In the genomic region with DNA sequence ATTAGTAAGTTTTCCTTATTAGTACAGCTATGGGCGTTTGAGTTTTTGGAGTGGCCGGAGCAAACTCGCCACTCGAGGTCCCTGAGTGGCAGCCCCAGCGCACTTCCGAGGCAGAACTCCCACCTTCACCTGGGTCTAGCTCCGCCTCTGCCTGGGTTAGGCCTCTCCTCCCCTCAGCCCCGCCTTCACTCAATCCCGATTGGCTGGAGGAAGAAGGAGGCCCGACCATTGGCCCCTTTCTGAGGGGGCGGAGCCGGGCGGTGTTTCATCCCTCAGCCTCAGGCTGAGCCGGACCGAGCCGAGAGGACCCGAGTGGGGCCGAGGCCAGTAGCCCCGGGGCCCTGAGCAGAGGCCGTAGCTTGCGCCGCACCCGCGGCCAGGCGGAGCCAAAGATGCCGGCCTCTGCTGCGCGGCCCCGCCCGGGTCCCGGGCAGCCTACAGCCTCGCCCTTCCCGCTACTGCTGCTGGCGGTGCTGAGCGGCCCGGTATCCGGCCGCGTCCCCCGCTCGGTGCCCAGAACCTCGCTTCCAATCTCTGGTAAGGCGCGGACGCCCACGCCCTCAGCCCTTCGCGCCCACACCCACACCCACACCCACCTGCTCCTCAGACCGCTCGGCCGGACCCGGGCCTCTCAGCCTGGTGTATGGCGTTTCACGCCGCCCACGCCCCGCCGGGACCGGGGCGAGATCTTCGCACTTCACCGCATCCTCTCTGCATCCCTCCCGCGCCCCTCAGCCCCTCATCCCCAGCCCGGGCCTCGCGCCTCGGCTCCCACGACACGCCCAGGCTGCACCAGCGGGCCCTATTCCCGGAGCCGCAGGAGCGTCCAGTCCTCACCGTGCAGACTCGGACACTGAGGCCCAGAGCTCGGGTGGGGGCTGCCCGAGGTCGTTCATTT, we compare ENCODE assay signal across 8 cellular contexts. TPM values are rescaled to one million over a fixed set of nuclear protein-coding genes. Genes with fewer than 3 reads are reported as not detected.
DNase-seq lines count a peak whose midpoint lies in the region; ATAC-seq, FAIRE-seq and TF ChIP-seq lines count a peak whose summit lies in the region.

A gene with protein sequence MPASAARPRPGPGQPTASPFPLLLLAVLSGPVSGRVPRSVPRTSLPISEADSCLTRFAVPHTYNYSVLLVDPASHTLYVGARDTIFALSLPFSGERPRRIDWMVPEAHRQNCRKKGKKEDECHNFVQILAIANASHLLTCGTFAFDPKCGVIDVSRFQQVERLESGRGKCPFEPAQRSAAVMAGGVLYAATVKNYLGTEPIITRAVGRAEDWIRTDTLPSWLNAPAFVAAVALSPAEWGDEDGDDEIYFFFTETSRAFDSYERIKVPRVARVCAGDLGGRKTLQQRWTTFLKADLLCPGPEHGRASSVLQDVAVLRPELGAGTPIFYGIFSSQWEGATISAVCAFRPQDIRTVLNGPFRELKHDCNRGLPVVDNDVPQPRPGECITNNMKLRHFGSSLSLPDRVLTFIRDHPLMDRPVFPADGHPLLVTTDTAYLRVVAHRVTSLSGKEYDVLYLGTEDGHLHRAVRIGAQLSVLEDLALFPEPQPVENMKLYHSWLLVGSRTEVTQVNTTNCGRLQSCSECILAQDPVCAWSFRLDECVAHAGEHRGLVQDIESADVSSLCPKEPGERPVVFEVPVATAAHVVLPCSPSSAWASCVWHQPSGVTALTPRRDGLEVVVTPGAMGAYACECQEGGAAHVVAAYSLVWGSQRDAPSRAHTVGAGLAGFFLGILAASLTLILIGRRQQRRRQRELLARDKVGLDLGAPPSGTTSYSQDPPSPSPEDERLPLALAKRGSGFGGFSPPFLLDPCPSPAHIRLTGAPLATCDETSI (plus strand): TSS at position 263 of the 898 bp plus-strand sequence. CDS start 130 bp downstream, at position 393.

- intact Hi-C loops in adrenal gland (cut with DNase I) = no loop called here
- intact Hi-C loops in heart left ventricle (cut with DNase I) = no loop called here
- intact Hi-C loops in posterior cingulate gyrus (cut with DNase I) = loop anchor here (10.0 kb wide), 1 partner anchor 119 kb away; no protein-coding TSS in a partner anchor

- no peak for TF ChIP-seq EP300 in upper lobe of left lung (IDR thresholded peaks at IDR 0.05)

- peaks cover 0 to 5% of the 10 kb centered on the region in 2 donors for H3K4me1 ChIP-seq in adrenal gland (replicated peaks in 1 of 2)
- H3K4me1 ChIP-seq in heart left ventricle = peaks cover 0 to 13% (median 7%) of the 10 kb centered on the region in 12 donors
- peaks cover 0 to 13% (median 8%) of the 10 kb centered on the region in 4 donors for H3K4me1 ChIP-seq in upper lobe of left lung

- 1 to 3% (median 2%) methylated on average over 23 to 79 of the region's 79 CpGs for WGBS in adrenal gland, 4 donors
- WGBS in heart left ventricle, 4 donors = 1 to 4% (median 1%) methylated on average over 55 to 79 of the region's 79 CpGs
- whole genome bisulfite sequencing in upper lobe of left lung, 2 donors = 1 to 3% methylated on average over 37 to 43 of the region's 79 CpGs

- ATAC-seq in HG02798 (IDR thresholded peaks at IDR 0.05; ENCODE audit: poor library complexity, unreplicated experiment) (peak; percentile 100), heart left ventricle (peak; percentile 100), upper lobe of left lung (ENCODE audit: low FRiP score in 2 of 2) (peak; percentile 99)

- H3K36me3 ChIP-seq in adrenal gland (replicated peaks in 1 of 2) = no peaks in the 10 kb centered on the region
- H3K36me3 ChIP-seq in heart left ventricle = peaks cover 0 to 5% (median 0%) of the 10 kb centered on the region in 9 donors
- H3K36me3 ChIP-seq in upper lobe of left lung = peaks cover 0 to under 1% (median 0%) of the 10 kb centered on the region in 4 donors

- H3K27ac ChIP-seq in adrenal gland = no peak within 1 kb of the TSS
- peak within 1 kb of the TSS in 7 of 12 donors; percentile 12 to 67 (median 51) for H3K27ac ChIP-seq in heart left ventricle
- H3K27ac ChIP-seq in upper lobe of left lung = peak within 1 kb of the TSS in 3 of 4 donors; percentile 61 to 80 (median 66)

- DNase-seq in GM12891 (ENCODE audit: insufficient read length, low spot score) = peak; percentile 96
- peak; percentile 96 for DNase-seq in NCI-H1417 treated with DMSO at 0.1 percent for 48 hours (lab: John Stamatoyannopoulos, UW)
- peak; percentile 98 for DNase-seq in SW480 (ENCODE audit: low spot score)
- peak; percentile 95 to 99 (median 98) for DNase-seq in adrenal gland
- DNase-seq in heart left ventricle = peak; percentile 95 to 98 (median 96)
- DNase-seq in posterior cingulate gyrus = peak; percentile 94 to 99 (median 96)
- peak; percentile 96 to 97 for DNase-seq in upper lobe of left lung

- FAIRE-seq in GM12891 (lab: Jason Lieb, UNC) = peak; percentile 91

- H3K27me3 ChIP-seq in adrenal gland (no peaks in the 10 kb centered on the region), heart left ventricle (peaks cover 0 to 7% (median 0%) of the 10 kb centered on the region in 9 donors), upper lobe of left lung (peaks cover 0 to 7% (median 0%) of the 10 kb centered on the region in 4 donors)

- TF ChIP-seq POLR2A in GM12891 (IDR thresholded peaks at IDR 0.05; ENCODE audit: low read depth, low read length) (no peak), adrenal gland (IDR thresholded peaks at IDR 0.05) (peak in 1 of 2 donors; percentile 58), heart left ventricle (IDR thresholded peaks at IDR 0.05) (peak in 1 of 2 donors; percentile 92), upper lobe of left lung (IDR thresholded peaks at IDR 0.05) (peak in 2 of 4 donors; percentile 75 to 77)

- H3K9me3 ChIP-seq in adrenal gland (replicated peaks in 1 of 3) (no peaks in the 10 kb centered on the region), heart left ventricle (no peaks in the 10 kb centered on the region), upper lobe of left lung (no peaks in the 10 kb centered on the region)

- no peak for TF ChIP-seq CTCF in adrenal gland (IDR thresholded peaks at IDR 0.05)
- no peak for TF ChIP-seq CTCF in heart left ventricle (IDR thresholded peaks at IDR 0.05)
- TF ChIP-seq CTCF in upper lobe of left lung (IDR thresholded peaks at IDR 0.05) = no peak

- H3K4me3 ChIP-seq in adrenal gland (peak within 1 kb of the TSS; percentile 31 to 60 (median 46)), heart left ventricle (peak within 1 kb of the TSS; percentile 62 to 88 (median 73)), upper lobe of left lung (peak within 1 kb of the TSS; percentile 77 to 86 (median 84))

TF ChIP-seq in GM12891, 5 proteins besides CTCF, POLR2A, EP300 and RAD21:
- no peak for TF ChIP-seq POLR2AphosphoS5 (IDR thresholded peaks at IDR 0.05; ENCODE audit: low read depth, low read length)
TF ChIP-seq in GM12891: peak in this region for 0.

RNA-seq across cellular contexts. Expression of the gene that starts here (rescaled TPM):
- polyA plus RNA-seq in GM12891 (2012; ENCODE audit: low read depth, missing spikeins) = 1.2 TPM
- total RNA-seq in adrenal gland = 10 to 100 TPM in 1 of 8 donors, 1 to 10 TPM in 7; 2.5 to 11.3 (median 5.9) TPM
- 1 to 10 TPM; 1.9 to 2.7 (median 2.1) TPM for polyA plus RNA-seq in adrenal gland
- total RNA-seq in heart left ventricle = 1 to 10 TPM; 2.2 to 4.9 (median 3.5) TPM
- 1 to 10 TPM in 1 of 2 donors, under 1 TPM in 1; 0.95 to 2.8 TPM for polyA plus RNA-seq in heart left ventricle
- 10 to 100 TPM in 3 of 6 donors, 1 to 10 TPM in 3; 6.3 to 15.3 (median 10.1) TPM for total RNA-seq in upper lobe of left lung

Comparison
In these comparisons a context has a peak if more than half of its experiments do, and no peak if none do; other contexts are left out.
1. H3K27ac ChIP-seq: peak in heart left ventricle (7 of 12) and upper lobe of left lung (3 of 4); none in adrenal gland (0 of 5).
2. Peak in every context shown above with its lines, with median percentiles within 50 percentile points of each other: DNase-seq, ATAC-seq and H3K4me3 ChIP-seq.